7 cellular contexts compared by ENCODE assay signal in the genomic region with DNA sequence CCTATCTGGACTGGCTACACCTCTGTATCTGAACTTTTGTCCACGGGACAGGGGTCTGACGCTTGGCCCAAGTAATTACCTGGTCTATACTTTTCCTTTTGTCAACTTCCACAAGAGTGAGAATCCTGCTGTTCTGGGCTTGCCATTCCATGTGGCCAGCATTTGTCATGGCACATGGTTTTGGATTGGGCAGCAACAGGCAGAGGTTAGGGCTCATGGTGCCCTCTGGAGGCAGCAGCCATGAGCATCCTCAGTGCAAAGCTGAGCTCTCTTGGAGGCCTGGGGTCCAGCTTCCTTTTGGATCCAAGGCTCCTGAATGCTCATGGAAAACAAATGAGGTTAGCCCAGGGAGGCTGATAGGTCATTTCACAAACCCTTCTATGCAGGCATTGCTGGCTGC. TPM values are rescaled to one million over a fixed set of nuclear protein-coding genes. Genes with fewer than 3 reads are reported as not detected.
DNase-seq lines count a peak whose midpoint lies in the region; ATAC-seq and TF ChIP-seq lines count a peak whose summit lies in the region.
"Had no signal": no experiment of that assay in that cellular context is flagged by ENCODE, and none has a peak within 500 bp of the region (broad histone marks: within the 10 kb centered on the region; RNA-seq: fewer than 3 reads in every experiment).

No MANE protein-coding gene starts in this region.

- H3K4me1 ChIP-seq in SJCRH30 (no peaks in the 10 kb centered on the region), lower lobe of right lung (peaks cover 23% of the 10 kb centered on the region)

- H3K36me3 ChIP-seq in SJCRH30, result peaks cover 11% of the 10 kb centered on the region
- H3K36me3 ChIP-seq in lower lobe of right lung, result peaks cover 63% of the 10 kb centered on the region

- H3K27me3 ChIP-seq in SJCRH30, result no peaks in the 10 kb centered on the region
- no peaks in the 10 kb centered on the region for H3K27me3 ChIP-seq in lower lobe of right lung (ENCODE audit: low read depth)

- intact Hi-C loops in lower lobe of right lung (cut with DNase I), result no loop called here

- DNase-seq in SJCRH30, result peak; percentile 11 to 32
- DNase-seq in lower lobe of right lung, result no peak
- no peak for DNase-seq in stimulated activated CD4-positive, alpha-beta T cell treated with anti-CD3 and anti-CD28 coated beads, Interleukin-4, amount 100 ng/mL, for 24 hours

- H3K4me3 ChIP-seq in SJCRH30 (no peak overlapping the region), lower lobe of right lung (no peak overlapping the region)
- H3K4me3 ChIP-seq: SK-N-MC had no signal

- peak; percentile 60 for TF ChIP-seq CTCF in GM12872 (IDR thresholded peaks at IDR 0.05; ENCODE audit: insufficient read depth, low read depth, low read length)
- peak; percentile 41 for TF ChIP-seq CTCF in lower lobe of right lung (IDR thresholded peaks at IDR 0.05)

- H3K9me3 ChIP-seq in SJCRH30 (replicated peaks) (no peaks in the 10 kb centered on the region), lower lobe of right lung (no peaks in the 10 kb centered on the region)

- no peak overlapping the region for H3K27ac ChIP-seq in SJCRH30
- H3K27ac ChIP-seq in lower lobe of right lung, result no peak overlapping the region
- H3K27ac ChIP-seq: SK-N-MC had no signal

- ATAC-seq in lower lobe of right lung (peak; percentile 40 to 45), HG03025 (IDR thresholded peaks at IDR 0.05; ENCODE audit: low FRiP score, unreplicated experiment) (no peak), HG03097 (IDR thresholded peaks at IDR 0.05; ENCODE audit: low FRiP score, unreplicated experiment) (no peak)

RNA-seq across cellular contexts. Expression of a gene that starts 7.5 kb away (rescaled TPM):
- total RNA-seq in SJCRH30 (2014; rRNA removed; shearing (Covaris generic)), result 40.9 and 43.5 TPM in 2 replicates
- 51.2 TPM for total RNA-seq in lower lobe of right lung

RNA-seq across cellular contexts. Expression of a gene that starts 17.8 kb away (rescaled TPM):
- total RNA-seq in SJCRH30 (2014; rRNA removed; shearing (Covaris generic)), result 15.4 and 18.8 TPM in 2 replicates
- 29.9 TPM for total RNA-seq in lower lobe of right lung

RNA-seq across cellular contexts. Expression of a gene that starts 18.6 kb away (rescaled TPM):
- 164 and 177 TPM in 2 replicates for total RNA-seq in SJCRH30 (2014; rRNA removed; shearing (Covaris generic))
- 55.8 TPM for total RNA-seq in lower lobe of right lung

RNA-seq across cellular contexts. Expression of a gene that starts 19.4 kb away (rescaled TPM):
- not detected in 2 replicates for total RNA-seq in SJCRH30 (2014; rRNA removed; shearing (Covaris generic))
- total RNA-seq in lower lobe of right lung, result 1.7 TPM

RNA-seq across cellular contexts. Expression of a gene that starts 23.2 kb away (rescaled TPM):
- total RNA-seq in SJCRH30 (2014; rRNA removed; shearing (Covaris generic)), result 24.8 and 27.1 TPM in 2 replicates
- 26.1 TPM for total RNA-seq in lower lobe of right lung

Comparison
In these comparisons a context has a peak if more than half of its experiments do, and no peak if none do; other contexts are left out.
1. DNase-seq: peak in SJCRH30 (2 of 2); none in lower lobe of right lung (single experiment) and stimulated activated CD4-positive, alpha-beta T cell treated with anti-CD3 and anti-CD28 coated beads, Interleukin-4, amount 100 ng/mL, for 24 hours (single experiment).
2. ATAC-seq: peak in lower lobe of right lung (2 of 2); none in HG03025 (single experiment) and HG03097 (single experiment).